ENCODE assay signal across 8 cellular contexts in the genomic region with DNA sequence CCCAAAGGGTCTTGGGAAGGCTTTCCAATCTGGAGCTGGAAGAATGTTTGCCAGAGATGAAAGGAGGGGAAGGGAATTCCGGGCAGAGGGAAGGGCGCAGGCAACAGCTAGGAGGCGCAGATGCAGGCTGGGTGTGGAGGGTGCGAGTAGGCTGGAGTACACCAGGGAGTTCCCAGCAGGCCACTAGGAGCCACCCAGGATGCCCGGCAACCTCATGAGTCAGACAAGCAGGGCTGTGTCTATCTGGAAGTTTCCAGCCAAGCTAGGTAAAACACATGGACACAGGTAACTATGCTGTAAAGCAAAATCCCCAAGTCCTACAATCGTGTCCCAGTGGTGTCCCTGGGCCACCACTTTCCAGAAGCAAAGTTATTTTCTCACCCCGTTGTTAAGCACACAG. TPM values are rescaled to one million over a fixed set of nuclear protein-coding genes. Genes with fewer than 3 reads are reported as not detected.
DNase-seq lines count a peak whose midpoint lies in the region; ATAC-seq and TF ChIP-seq lines count a peak whose summit lies in the region.

No MANE protein-coding gene starts in this region.

- H3K27me3 Mint-ChIP-seq in memory B cell: peaks cover 23% of the 10 kb centered on the region

- no peak for TF ChIP-seq CTCF in HEK293 (tag by site-specific recombination; IDR thresholded peaks at IDR 0.05)
- TF ChIP-seq CTCF in astrocyte of the spinal cord (IDR thresholded peaks at IDR 0.05; ENCODE audit: low read depth, low read length): no peak

- no peak overlapping the region for H3K4me3 ChIP-seq in HEK293 (ENCODE audit: low read depth, low read length)
- H3K4me3 ChIP-seq in astrocyte of the spinal cord (ENCODE audit: low read depth, low read length): peak overlapping the region; percentile 40

- peak overlapping the region; percentile 72 for H3K4me3 Mint-ChIP-seq in memory B cell

- no peak for ATAC-seq in memory B cell (ENCODE audit: low read depth)
- ATAC-seq in HG03442 (IDR thresholded peaks at IDR 0.05; ENCODE audit: unreplicated experiment): no peak
- ATAC-seq in HG02938 (IDR thresholded peaks at IDR 0.05; ENCODE audit: unreplicated experiment): no peak

- H3K4me1 ChIP-seq in HEK293 (ENCODE audit: control insufficient read depth, insufficient read depth, low read length): peaks cover 3% of the 10 kb centered on the region; the same call in 1 of the 2 replicates

- no peak overlapping the region for H3K27ac Mint-ChIP-seq in memory B cell

- H3K4me1 Mint-ChIP-seq in memory B cell: peaks cover 13% of the 10 kb centered on the region

- in situ Hi-C loops in astrocyte of the spinal cord (cut with HindIII; ENCODE audit: low sequenced_read_pairs): loop anchor here (25.0 kb wide), 2 partner anchors 206 to 306 kb away; no protein-coding TSS in a partner anchor

- peak; percentile 14 for DNase-seq in A172 (ENCODE audit: low spot score)
- peak; percentile 26 for DNase-seq in astrocyte of the spinal cord (ENCODE audit: low read depth, low spot score)
- no peak for DNase-seq in memory B cell (ENCODE audit: low spot score in 2 of 2)
- no peak for DNase-seq in UCSD-AML1 (lab: John Stamatoyannopoulos, UW; ENCODE audit: unreplicated experiment)
- DNase-seq in GOT3 (lab: John Stamatoyannopoulos, UW): no peak

- CTCF ChIA-PET in HEK293 (lab: Yijun Ruan, JAX): interaction anchor here (1.4 kb wide), 1 partner anchor 10 kb away, joined by 8 read pairs; no protein-coding TSS in a partner anchor

- H3K9me3 ChIP-seq in HEK293 (ENCODE audit: control insufficient read depth, insufficient read depth, low read depth, low read length): no peaks in the 10 kb centered on the region

- H3K36me3 ChIP-seq in HEK293 (ENCODE audit: control insufficient read depth in 2 of 2, insufficient read depth in 1 of 2, low read length in 2 of 2): no peaks in the 10 kb centered on the region

- POLR2A ChIA-PET in HEK293 (lab: Yijun Ruan, JAX): no interaction called here

- no peak overlapping the region for H3K27ac ChIP-seq in HEK293 (ENCODE audit: extremely low read depth, low read depth, low read length)

- peaks cover 3% of the 10 kb centered on the region for H3K36me3 Mint-ChIP-seq in memory B cell

- no peaks in the 10 kb centered on the region for H3K9me3 Mint-ChIP-seq in memory B cell

TF ChIP-seq in HEK293, 187 proteins besides CTCF, POLR2A, EP300 and RAD21:
- peak; percentile 56; the same call in 1 of the 2 replicates for TF ChIP-seq ZIC2 (tag by site-specific recombination; IDR thresholded peaks at IDR 0.05)
- 0 out of 2 replicates have a peak, but pooled peaks have one; percentile 34 for TF ChIP-seq GLIS2 (tag by site-specific recombination; IDR thresholded peaks at IDR 0.05)
- peak; percentile 49; the same call in 1 of the 2 replicates for TF ChIP-seq ZNF548 (tag by site-specific recombination; IDR thresholded peaks at IDR 0.05)
- peak; percentile 71; the same call in 1 of the 2 replicates for TF ChIP-seq ZNF76 (tag by site-specific recombination; IDR thresholded peaks at IDR 0.05; ENCODE audit: borderline replicate concordance, low read depth)
- TF ChIP-seq, protein P1, sequence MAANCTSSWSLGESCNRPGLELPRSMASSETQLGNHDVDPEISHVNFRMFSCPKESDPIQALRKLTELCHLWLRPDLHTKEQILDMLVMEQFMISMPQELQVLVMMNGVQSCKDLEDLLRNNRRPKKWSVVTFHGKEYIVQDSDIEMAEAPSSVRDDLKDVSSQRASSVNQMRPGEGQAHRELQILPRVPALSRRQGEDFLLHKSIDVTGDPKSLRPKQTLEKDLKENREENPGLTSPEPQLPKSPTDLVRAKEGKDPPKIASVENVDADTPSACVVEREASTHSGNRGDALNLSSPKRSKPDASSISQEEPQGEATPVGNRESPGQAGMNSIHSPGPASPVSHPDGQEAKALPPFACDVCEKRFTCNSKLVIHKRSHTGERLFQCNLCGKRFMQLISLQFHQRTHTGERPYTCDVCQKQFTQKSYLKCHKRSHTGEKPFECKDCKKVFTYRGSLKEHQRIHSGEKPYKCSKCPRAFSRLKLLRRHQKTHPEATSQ (tag by site-specific recombination; IDR thresholded peaks at IDR 0.05): no peak
- TF ChIP-seq, protein P2, sequence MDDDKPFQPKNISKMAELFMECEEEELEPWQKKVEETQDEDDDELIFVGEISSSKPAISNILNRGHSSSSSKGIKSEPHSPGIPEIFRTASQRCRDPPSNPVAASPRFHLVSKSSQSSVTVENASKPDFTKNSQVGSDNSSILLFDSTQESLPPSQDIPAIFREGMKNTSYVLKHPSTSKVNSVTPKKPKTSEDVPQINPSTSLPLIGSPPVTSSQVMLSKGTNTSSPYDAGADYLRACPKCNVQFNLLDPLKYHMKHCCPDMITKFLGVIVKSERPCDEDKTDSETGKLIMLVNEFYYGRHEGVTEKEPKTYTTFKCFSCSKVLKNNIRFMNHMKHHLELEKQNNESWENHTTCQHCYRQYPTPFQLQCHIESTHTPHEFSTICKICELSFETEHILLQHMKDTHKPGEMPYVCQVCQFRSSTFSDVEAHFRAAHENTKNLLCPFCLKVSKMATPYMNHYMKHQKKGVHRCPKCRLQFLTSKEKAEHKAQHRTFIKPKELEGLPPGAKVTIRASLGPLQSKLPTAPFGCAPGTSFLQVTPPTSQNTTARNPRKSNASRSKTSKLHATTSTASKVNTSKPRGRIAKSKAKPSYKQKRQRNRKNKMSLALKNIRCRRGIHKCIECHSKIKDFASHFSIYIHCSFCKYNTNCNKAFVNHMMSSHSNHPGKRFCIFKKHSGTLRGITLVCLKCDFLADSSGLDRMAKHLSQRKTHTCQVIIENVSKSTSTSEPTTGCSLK (tag by site-specific recombination; IDR thresholded peaks at IDR 0.05): no peak
- peak; percentile 50 for TF ChIP-seq KLF1 (tag by site-specific recombination; IDR thresholded peaks at IDR 0.05)

RNA-seq across cellular contexts. Expression of a gene that starts 1.0 kb away (rescaled TPM):
- 10.9 and 11.7 TPM in 2 replicates for total RNA-seq in A172 (2014; rRNA removed; shearing (Covaris generic))

RNA-seq across cellular contexts. Expression of a gene that starts 21.6 kb away (rescaled TPM):
- total RNA-seq in A172 (2014; rRNA removed; shearing (Covaris generic)): not detected in 2 replicates

Comparison
In these comparisons a context has a peak if more than half of its experiments do, and no peak if none do; other contexts are left out.
1. DNase-seq: peak in A172 (single experiment) and astrocyte of the spinal cord (single experiment); none in memory B cell (0 of 2), UCSD-AML1 (single experiment) and GOT3 (single experiment).